ENCODE assay signal across 8 cellular contexts in genomic region chr5:69042500-69042899, GRCh38. TPM values are rescaled to one million over a fixed set of nuclear protein-coding genes. Genes with fewer than 3 reads are reported as not detected.
DNase-seq lines count a peak whose midpoint lies in the region; ATAC-seq, FAIRE-seq and TF ChIP-seq lines count a peak whose summit lies in the region.

No MANE protein-coding gene starts in this region.

- ATAC-seq in A549: peak; percentile 48 to 52; a peak in 3 of 6 replicates
- ATAC-seq in GM21360 (IDR thresholded peaks at IDR 0.05; ENCODE audit: unreplicated experiment): peak; percentile 22
- ATAC-seq in IMR-90 (ENCODE audit: low read depth): no peak; the same call in 1 of the 2 replicates

- dilution Hi-C loops in IMR-90 (cut with HindIII; ENCODE audit: low sequenced_read_pairs, unreplicated experiment): no loop called here
- dilution Hi-C loops in keratinocyte (cut with MboI; ENCODE audit: extremely low pct_ligation_motif_present, low sequenced_read_pairs): no loop called here

- H3K9me3 Mint-ChIP-seq in glutamatergic neuron (ENCODE audit: unreplicated experiment): no peaks in the 10 kb centered on the region

- H3K4me1 ChIP-seq in A549 (peaks cover 10% of the 10 kb centered on the region), IMR-90 (ENCODE audit: control insufficient read depth, insufficient read depth, low read length) (no peaks in the 10 kb centered on the region), keratinocyte (ENCODE audit: control insufficient read depth, extremely low read depth, insufficient read depth, low read length) (peaks cover 3% of the 10 kb centered on the region)

- no peak overlapping the region for H3K23ac ChIP-seq in IMR-90 (ENCODE audit: low read depth, low read length)

- H3K18ac ChIP-seq in IMR-90 (ENCODE audit: low read depth, low read length): no peak overlapping the region

- H2AK5ac ChIP-seq in IMR-90 (ENCODE audit: low read depth, low read length): no peak overlapping the region

- no peak for TF ChIP-seq EP300 in A549 (IDR thresholded peaks at IDR 0.05)

- no peaks in the 10 kb centered on the region for H3K79me1 ChIP-seq in IMR-90 (ENCODE audit: low read depth in 1 of 2, low read length in 2 of 2)

- TF ChIP-seq POLR2A in A549 (IDR thresholded peaks at IDR 0.05; ENCODE audit: low read length): no peak
- no peak for TF ChIP-seq POLR2A in IMR-90 (IDR thresholded peaks at IDR 0.05; ENCODE audit: low read depth, low read length)

- 0 out of 3 replicates have a peak, but pooled peaks cover 5% of the 10 kb centered on the region for H3K9me3 ChIP-seq in A549
- H3K9me3 ChIP-seq in IMR-90 (ENCODE audit: control insufficient read depth, insufficient read depth, low read length): no peaks in the 10 kb centered on the region
- H3K9me3 ChIP-seq in keratinocyte (ENCODE audit: control insufficient read depth, low read depth, low read length): no peaks in the 10 kb centered on the region

- H2BK20ac ChIP-seq in IMR-90 (ENCODE audit: low read depth, low read length): no peak overlapping the region

- TF ChIP-seq CTCF in A549 (IDR thresholded peaks at IDR 0.05) (no peak), IMR-90 (conservative IDR thresholded peaks at IDR 0.05; ENCODE audit: low read depth, low read length) (no peak), keratinocyte (optimal IDR thresholded peaks at IDR 0.05 in 1 of 3, IDR thresholded peaks at IDR 0.05 in 1 of 3, conservative IDR thresholded peaks at IDR 0.05 in 1 of 3; ENCODE audit: extremely low read depth in 1 of 3, insufficient read depth in 2 of 3, low read length in 3 of 3) (no peak), glutamatergic neuron (IDR thresholded peaks at IDR 0.05; ENCODE audit: partially characterized antibody, unreplicated experiment) (no peak)

- H3K27me3 Mint-ChIP-seq in glutamatergic neuron (ENCODE audit: unreplicated experiment): no peaks in the 10 kb centered on the region

- POLR2A ChIA-PET in A549 (lab: Yijun Ruan, JAX): no interaction called here
- POLR2A ChIA-PET in IMR-90 (lab: Charles Lee; ENCODE audit: unreplicated experiment): no interaction called here

- H3K4me2 ChIP-seq in A549: no peak overlapping the region
- H3K4me2 ChIP-seq in IMR-90 (ENCODE audit: low read depth, low read length): no peak overlapping the region
- H3K4me2 ChIP-seq in keratinocyte (ENCODE audit: control insufficient read depth, extremely low read depth, insufficient read depth, low read depth, low read length): no peak overlapping the region

- in situ Hi-C loops in IMR-90 (cut with MboI; ENCODE audit: low sequenced_read_pairs): no loop called here

- H2BK5ac ChIP-seq in IMR-90 (ENCODE audit: low read depth, low read length, poor library complexity, severe bottlenecking): no peak overlapping the region

- peaks cover 2% of the 10 kb centered on the region for H3K4me1 Mint-ChIP-seq in glutamatergic neuron (ENCODE audit: low read depth, unreplicated experiment)

- no peak overlapping the region for H3K14ac ChIP-seq in IMR-90 (replicated peaks; ENCODE audit: low read depth, low read length)

- H3K4me3 Mint-ChIP-seq in glutamatergic neuron (ENCODE audit: unreplicated experiment): no peak overlapping the region

- no peak overlapping the region for H2BK15ac ChIP-seq in IMR-90 (ENCODE audit: low read depth, low read length)

- H3K56ac ChIP-seq in IMR-90 (ENCODE audit: extremely low read depth, insufficient read depth, low read length): no peak overlapping the region

- TF ChIP-seq RAD21 in A549 (conservative IDR thresholded peaks at IDR 0.05 in 1 of 2, IDR thresholded peaks at IDR 0.05 in 1 of 2): no peak
- no peak for TF ChIP-seq RAD21 in IMR-90 (IDR thresholded peaks at IDR 0.05; ENCODE audit: low read length)

- H3K36me3 ChIP-seq in IMR-90 (ENCODE audit: control insufficient read depth, insufficient read depth, low read length) (no peaks in the 10 kb centered on the region), keratinocyte (ENCODE audit: control insufficient read depth in 2 of 2, extremely low read depth in 1 of 2, insufficient read depth in 2 of 2, low read length in 2 of 2) (no peaks in the 10 kb centered on the region)

- H3K9ac ChIP-seq in IMR-90 (ENCODE audit: low read depth, low read length): no peak overlapping the region
- no peak overlapping the region for H3K9ac ChIP-seq in keratinocyte (ENCODE audit: control insufficient read depth, extremely low read depth, insufficient read depth, low read length)

- no peaks in the 10 kb centered on the region for H3K79me2 ChIP-seq in keratinocyte (ENCODE audit: control insufficient read depth, insufficient read depth, low read length)

- H3K9me1 ChIP-seq in IMR-90 (ENCODE audit: insufficient read depth, low read length) (no peaks in the 10 kb centered on the region), keratinocyte (ENCODE audit: control insufficient read depth, extremely low read depth, insufficient read depth, low read length) (no peaks in the 10 kb centered on the region)

- peak overlapping the region; percentile 80 for H2AFZ ChIP-seq in IMR-90 (replicated peaks; ENCODE audit: low read length, poor library complexity)
- peak overlapping the region; percentile 78 for H2AFZ ChIP-seq in keratinocyte (ENCODE audit: control insufficient read depth, low read length)

- CTCF ChIA-PET in A549 (lab: Yijun Ruan, JAX): interaction anchor here (0.9 to 2.1 kb wide), 22 partner anchors 7 to 722 kb away, joined by 3 to 17 read pairs (median 4); partner anchors contain the start of genes CCDC125 and SLC30A5
- CTCF ChIA-PET in IMR-90 (lab: Yijun Ruan, JAX): interaction anchor here (1.5 kb wide), 1 partner anchor 51 kb away, joined by 6 read pairs; the partner anchor contains the start of gene SLC30A5

- H2AK9ac ChIP-seq in IMR-90 (replicated peaks; ENCODE audit: low read depth, low read length, poor library complexity): no peak overlapping the region

- BruUV-seq in IMR-90 (replicated peaks; lab: Mats Ljungman, UMichigan): no TSS peak

- FAIRE-seq in A549 (lab: Jason Lieb, UNC) (no peak), keratinocyte (lab: Jason Lieb, UNC) (no peak)

- H3K27ac ChIP-seq in A549 (no peak overlapping the region), IMR-90 (ENCODE audit: insufficient read depth, low read length) (no peak overlapping the region), keratinocyte (ENCODE audit: control insufficient read depth, insufficient read depth, low read length) (no peak overlapping the region)

- peak overlapping the region in 1 of 2 experiments; percentile 62; a peak in 2 of 4 replicates for H4K8ac ChIP-seq in IMR-90 (ENCODE audit: low read depth in 2 of 2, low read length in 2 of 2)

- H2BK120ac ChIP-seq in IMR-90 (ENCODE audit: low read depth, low read length): no peak overlapping the region

- no peaks in the 10 kb centered on the region for H4K20me1 ChIP-seq in IMR-90 (ENCODE audit: insufficient read depth, low read length)
- H4K20me1 ChIP-seq in keratinocyte (ENCODE audit: control insufficient read depth, extremely low read depth, insufficient read depth, low read length): no peaks in the 10 kb centered on the region

- no peaks in the 10 kb centered on the region; the same call in 1 of the 2 replicates for H3K27me3 ChIP-seq in IMR-90 (ENCODE audit: control insufficient read depth, insufficient read depth, low read length)
- H3K27me3 ChIP-seq in keratinocyte (ENCODE audit: control insufficient read depth, extremely low read depth, insufficient read depth, low read length): no peaks in the 10 kb centered on the region

- WGBS in A549 (ENCODE audit: missing lambda C conversion rate): 48% methylated on average over 2 of the region's 2 CpGs
- no CpG with 5 or more reads among the region's 2 CpGs for WGBS in IMR-90 (ENCODE audit: extremely low coverage in 2 of 2, insufficient read length in 1 of 2), 2 experiments

- DNase-seq in A549 (ENCODE audit: low read depth in 1 of 2, low spot score in 1 of 2) (no peak), IMR-90 (no peak), keratinocyte (ENCODE audit: low read depth, low spot score) (no peak), glutamatergic neuron (no peak), ureter (ENCODE audit: low spot score) (no peak), activated gamma-delta T cell treated with Interleukin-2 at 50 U/mL for 16 hours (no peak)
- no peak for DNase-seq in central memory CD4-positive, alpha-beta T cell

- H3K4ac ChIP-seq in IMR-90 (ENCODE audit: low read depth, low read length): no peak overlapping the region

- 0 out of 2 replicates have a peak overlapping the region, but pooled peaks have one; percentile 68 for H4K5ac ChIP-seq in IMR-90 (ENCODE audit: low read depth, low read length)

- no peaks in the 10 kb centered on the region for H3K36me3 Mint-ChIP-seq in glutamatergic neuron (ENCODE audit: unreplicated experiment)

- intact Hi-C loops in IMR-90 (cut with micrococcal nuclease): loop anchor here (2.0 to 10.0 kb wide), 2 partner anchors 326 to 1878 kb away; partner anchors contain the start of genes AK6, RAD17 and TAF9

- no peak overlapping the region for H4K91ac ChIP-seq in IMR-90 (ENCODE audit: insufficient read depth, low read depth, low read length)

- no peak overlapping the region for H3K27ac Mint-ChIP-seq in glutamatergic neuron (ENCODE audit: unreplicated experiment)

- H3K4me3 ChIP-seq in A549 (no peak overlapping the region; the same call in 2 of the 3 replicates), IMR-90 (ENCODE audit: insufficient read depth, low read depth, low read length) (no peak overlapping the region), keratinocyte (ENCODE audit: control insufficient read depth in 2 of 3, extremely low read depth in 1 of 3, insufficient read depth in 2 of 3, low read depth in 1 of 3, low read length in 3 of 3) (no peak overlapping the region)

TF ChIP-seq in IMR-90, 13 proteins besides CTCF, POLR2A, EP300 and RAD21 (continues in another document):
- TF ChIP-seq RFX5 (IDR thresholded peaks at IDR 0.05; ENCODE audit: low read depth, low read length): no peak

RNA-seq across cellular contexts. Expression of gene SLC30A5, which starts 51.3 kb away (rescaled TPM):
- polyA plus RNA-seq in A549 (2011; rRNA removed): 74.6 and 79.8 TPM in 2 replicates
- polyA plus RNA-seq in A549 (2012; cell fraction: cytosol; rRNA removed): 15.7 and 29.3 TPM in 2 replicates
- polyA plus RNA-seq in A549 (2012; cell fraction: nucleus; rRNA removed): 15.2 and 25.8 TPM in 2 replicates
- polyA plus RNA-seq in A549 (2017; fragmentation: RNase III; extraction: RNeasy Plus Mini Kit Qiagen cat#74134 plus additional on column Dnase treatment): 51.2 to 53.3 TPM (median 52.2 TPM) in 3 replicates
- polyA minus RNA-seq in A549 (2011; rRNA and poly(A)+ RNA removed): 155 and 163 TPM in 2 replicates
- total RNA-seq in IMR-90 (2012; rRNA removed): 34.8 and 63.3 TPM in 2 replicates
- polyA plus RNA-seq in IMR-90 (2012; rRNA removed): 15.6 and 21.2 TPM in 2 replicates
- polyA plus RNA-seq in IMR-90 (2012; cell fraction: cytosol; rRNA removed): 8.2 and 8.3 TPM in 2 replicates
- polyA plus RNA-seq in IMR-90 (2012; cell fraction: nucleus; rRNA removed; ENCODE audit: low replicate concordance): 9.8 and 38.2 TPM in 2 replicates
- polyA plus RNA-seq in keratinocyte: 25.5 to 43.4 TPM (median 43.1 TPM) in 3 replicates
- polyA plus RNA-seq in keratinocyte (2011; ENCODE audit: low read depth): 10.3 TPM
- 12.9 and 25.7 TPM in 2 replicates for polyA plus RNA-seq in keratinocyte (2011; cell fraction: cytosol; rRNA removed)
- polyA plus RNA-seq in keratinocyte (2011; cell fraction: nucleus; rRNA removed): 42.0 and 49.1 TPM in 2 replicates
- 18.4 and 20.0 TPM in 2 replicates for polyA plus RNA-seq in keratinocyte (2012; ENCODE audit: low replicate concordance)
- 44.1 to 71.3 TPM (median 47.5 TPM) in 3 replicates for polyA minus RNA-seq in keratinocyte
- 42.6 TPM for polyA minus RNA-seq in keratinocyte (2011; cell fraction: cytosol; rRNA and poly(A)+ RNA removed)
- 35.6 and 48.9 TPM in 2 replicates for polyA minus RNA-seq in keratinocyte (2011; cell fraction: nucleus; rRNA and poly(A)+ RNA removed)
- 17.9 TPM for total RNA-seq in glutamatergic neuron (ENCODE audit: unreplicated experiment)
- 56.9 TPM for total RNA-seq in ureter
